Comparison of ENCODE assay signal across 12 cellular contexts in the genomic region with DNA sequence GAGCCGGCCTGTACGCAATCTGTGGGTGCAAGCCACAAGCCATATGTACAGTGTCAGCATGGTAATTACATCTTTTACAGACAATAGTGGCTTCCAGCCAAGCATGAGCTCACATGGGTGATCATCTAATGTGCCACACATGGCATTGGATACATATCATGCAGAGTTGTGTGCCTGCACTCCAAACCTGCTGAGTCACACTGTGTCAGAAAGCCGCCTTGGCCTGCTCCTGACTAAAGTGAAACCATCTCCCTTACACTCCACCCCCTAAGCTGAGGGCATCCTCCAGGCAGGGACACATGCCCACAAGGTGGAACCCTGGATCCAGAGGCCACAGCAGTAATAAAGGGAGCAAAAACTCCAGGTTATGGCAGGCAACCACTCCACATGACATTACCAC.
DNase-seq lines count a peak whose midpoint lies in the region; ATAC-seq and TF ChIP-seq lines count a peak whose summit lies in the region.
"Had no signal": no experiment of that assay in that cellular context is flagged by ENCODE, and none has a peak within 500 bp of the region (broad histone marks: within the 10 kb centered on the region; RNA-seq: fewer than 3 reads in every experiment).

No MANE protein-coding gene starts in this region.

- H3K36me3 ChIP-seq in GM23248 (ENCODE audit: low read depth) = no peaks in the 10 kb centered on the region
- H3K36me3 ChIP-seq: esophagus muscularis mucosa had no signal

- peaks cover 13% of the 10 kb centered on the region for H3K9me3 Mint-ChIP-seq in activated T-cell treated with anti-CD3 and anti-CD28 coated beads, Interleukin-2, amount 50 U/mL, for 24 hours

- H3K36me3 Mint-ChIP-seq in activated T-cell treated with anti-CD3 and anti-CD28 coated beads, Interleukin-2, amount 50 U/mL, for 24 hours (ENCODE audit: low read depth) = no peaks in the 10 kb centered on the region

- no peaks in the 10 kb centered on the region for H3K9me3 ChIP-seq in GM23248 (ENCODE audit: low read depth)
- H3K9me3 ChIP-seq: esophagus muscularis mucosa had no signal

- no peak overlapping the region for H3K9ac ChIP-seq in GM23248

- H3K27me3 ChIP-seq in GM23248 (replicated peaks; ENCODE audit: insufficient read depth) = no peaks in the 10 kb centered on the region
- H3K27me3 ChIP-seq: esophagus muscularis mucosa had no signal

- H3K4me1 Mint-ChIP-seq in activated T-cell treated with anti-CD3 and anti-CD28 coated beads, Interleukin-2, amount 50 U/mL, for 24 hours (ENCODE audit: low read depth) = no peaks in the 10 kb centered on the region

- 76 to 77% methylated on average over 3 of the region's 3 CpGs for WGBS in GM23248 (ENCODE audit: low coverage in 1 of 2, low lambda C conversion rate in 2 of 2, missing lambda C conversion rate in 2 of 2), 2 experiments

- POLR2A ChIA-PET in HEK293T (lab: Yijun Ruan, JAX) = no interaction called here

- H3K4me3 Mint-ChIP-seq in activated T-cell treated with anti-CD3 and anti-CD28 coated beads, Interleukin-2, amount 50 U/mL, for 24 hours = no peak overlapping the region

- TF ChIP-seq CTCF in foreskin fibroblast (IDR thresholded peaks at IDR 0.05; ENCODE audit: low read depth, low read length) = no peak

- in situ Hi-C loops in ACHN (cut with HindIII; ENCODE audit: low pct_ligation_motif_present, low pct_unique_long_range_greater_than_20kb, low sequenced_read_pairs) = no loop called here
- in situ Hi-C loops in GM23248 (cut with MboI) = no loop called here

- no peak for ATAC-seq in HG02970 (IDR thresholded peaks at IDR 0.05; ENCODE audit: low FRiP score, unreplicated experiment)
- ATAC-seq in GM19463 (IDR thresholded peaks at IDR 0.05; ENCODE audit: unreplicated experiment) = no peak

- no peaks in the 10 kb centered on the region for H3K27me3 Mint-ChIP-seq in activated T-cell treated with anti-CD3 and anti-CD28 coated beads, Interleukin-2, amount 50 U/mL, for 24 hours

- H3K27ac ChIP-seq in GM23248 = no peak overlapping the region
- H3K27ac ChIP-seq: esophagus muscularis mucosa, PC-9 had no signal

- H3K4me3 ChIP-seq in GM23248 (no peak overlapping the region), foreskin fibroblast (ENCODE audit: low read depth in 1 of 2, low read length in 2 of 2) (no peak overlapping the region)
- H3K4me3 ChIP-seq: esophagus muscularis mucosa, PC-9 had no signal

- H3F3A ChIP-seq in GM23248 (ENCODE audit: insufficient read depth) = no peaks in the 10 kb centered on the region

- H3K27ac Mint-ChIP-seq in activated T-cell treated with anti-CD3 and anti-CD28 coated beads, Interleukin-2, amount 50 U/mL, for 24 hours = no peak overlapping the region

- H3K4me1 ChIP-seq in GM23248 (ENCODE audit: insufficient read depth) = no peaks in the 10 kb centered on the region

- no peak overlapping the region for H2AFZ ChIP-seq in GM23248
- H2AFZ ChIP-seq: PC-9 had no signal

- H4K20me1 ChIP-seq in GM23248 (ENCODE audit: insufficient read depth) = no peaks in the 10 kb centered on the region

- peak; percentile 53 for DNase-seq in ACHN
- DNase-seq in GM23248 = peak; percentile 37
- DNase-seq in RPMI8226 = peak; percentile 62
- DNase-seq in foreskin fibroblast = peak; percentile 57 to 77
- DNase-seq in activated T-cell treated with anti-CD3 and anti-CD28 coated beads, Interleukin-2, amount 50 U/mL, for 24 hours = no peak
- DNase-seq in HEK293T (ENCODE audit: extremely low spot score) = no peak
- DNase-seq: amygdala, midbrain had no signal

- H3K4me2 ChIP-seq in GM23248 (ENCODE audit: unreplicated experiment) = no peak overlapping the region
- H3K4me2 ChIP-seq: PC-9 had no signal

- CTCF ChIA-PET in HEK293T (lab: Yijun Ruan, JAX) = no interaction called here

- no peaks in the 10 kb centered on the region for H3K9me2 ChIP-seq in GM23248 (ENCODE audit: insufficient read depth)

- H3K79me2 ChIP-seq in GM23248 (ENCODE audit: insufficient read depth) = no peaks in the 10 kb centered on the region

TF ChIP-seq in HEK293T, 16 proteins besides CTCF, POLR2A, EP300 and RAD21:
- TF ChIP-seq FOXM1 (IDR thresholded peaks at IDR 0.05; ENCODE audit: borderline replicate concordance) (no peak), L3MBTL2 (conservative IDR thresholded peaks at IDR 0.05) (no peak), NFRKB (IDR thresholded peaks at IDR 0.05) (no peak), HDGF (IDR thresholded peaks at IDR 0.05; ENCODE audit: borderline replicate concordance) (no peak), ZNF384 (IDR thresholded peaks at IDR 0.05) (no peak), SP1 (IDR thresholded peaks at IDR 0.05) (no peak), FOXA1 (IDR thresholded peaks at IDR 0.05) (no peak), CTBP1 (IDR thresholded peaks at IDR 0.05; ENCODE audit: borderline replicate concordance) (no peak), ELF4 (IDR thresholded peaks at IDR 0.05) (no peak), ARNT (IDR thresholded peaks at IDR 0.05) (no peak), FOXK2 (IDR thresholded peaks at IDR 0.05) (no peak), SUZ12 (IDR thresholded peaks at IDR 0.05) (no peak), BHLHE40 (IDR thresholded peaks at IDR 0.05; ENCODE audit: borderline replicate concordance) (no peak), LEF1 (IDR thresholded peaks at IDR 0.05; ENCODE audit: borderline replicate concordance) (no peak), TARDBP (IDR thresholded peaks at IDR 0.05) (no peak)
- TF ChIP-seq, protein P1, sequence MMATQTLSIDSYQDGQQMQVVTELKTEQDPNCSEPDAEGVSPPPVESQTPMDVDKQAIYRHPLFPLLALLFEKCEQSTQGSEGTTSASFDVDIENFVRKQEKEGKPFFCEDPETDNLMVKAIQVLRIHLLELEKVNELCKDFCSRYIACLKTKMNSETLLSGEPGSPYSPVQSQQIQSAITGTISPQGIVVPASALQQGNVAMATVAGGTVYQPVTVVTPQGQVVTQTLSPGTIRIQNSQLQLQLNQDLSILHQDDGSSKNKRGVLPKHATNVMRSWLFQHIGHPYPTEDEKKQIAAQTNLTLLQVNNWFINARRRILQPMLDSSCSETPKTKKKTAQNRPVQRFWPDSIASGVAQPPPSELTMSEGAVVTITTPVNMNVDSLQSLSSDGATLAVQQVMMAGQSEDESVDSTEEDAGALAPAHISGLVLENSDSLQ (IDR thresholded peaks at IDR 0.05) = no peak

Comparison
In these comparisons a context has a peak if more than half of its experiments do, and no peak if none do; other contexts are left out.
1. DNase-seq: peak in ACHN (single experiment), GM23248 (single experiment), RPMI8226 (single experiment) and foreskin fibroblast (2 of 2); none in activated T-cell treated with anti-CD3 and anti-CD28 coated beads, Interleukin-2, amount 50 U/mL, for 24 hours (single experiment) and HEK293T (single experiment).